24 cellular contexts compared by ENCODE assay signal in genomic region chr13:92721610-92722009, GRCh38.
A peak's percentile ranks its signal among the peaks of the same experiment; 100 is the strongest.
DNase-seq lines count a peak whose midpoint lies in the region; ATAC-seq and TF ChIP-seq lines count a peak whose summit lies in the region.
"Had no signal": no experiment of that assay in that cellular context is flagged by ENCODE, and none has a peak within 500 bp of the region (broad histone marks: within the 10 kb centered on the region; RNA-seq: fewer than 3 reads in every experiment).

No MANE protein-coding gene starts in this region.

- DNase-seq in NCI-H748 (lab: John Stamatoyannopoulos, UW; ENCODE audit: unreplicated experiment) (peak; percentile 58), NCI-H748 treated with DMSO at 0.1 percent for 48 hours (lab: John Stamatoyannopoulos, UW) (no peak), NCI-H146 treated with DMSO at 0.1 percent for 48 hours (lab: John Stamatoyannopoulos, UW; ENCODE audit: unreplicated experiment) (peak; percentile 15), right lobe of liver (no peak)
- DNase-seq in natural killer cell treated with Interleukin-12 subunit alpha and Interleukin-12 subunit beta and Interleukin-15 and Interleukin-18, amount 100 ng/mL, for 72 hours (ENCODE audit: low spot score), result no peak
- DNase-seq: 8988T; ACHN; AML-193; BE2C; CD4-positive, alpha-beta T cell; CD8-positive, alpha-beta memory T cell; DMS 273 treated with DMSO at 0.1 percent for 48 hours; DMS79; EL; GDM1; GM23248; H9 had no signal

- H3K4me3 ChIP-seq in HEK293 (ENCODE audit: low read depth, low read length) (no peak overlapping the region), right lobe of liver (no peak overlapping the region)
- H3K4me3 ChIP-seq: A549; BLaER1 treated with 17β-estradiol and CSF1 and Interleukin-3, amounts not matched to agents 10 nM and 100 nM; GM12878; GM23248 had no signal

- no peak for ATAC-seq in natural killer cell treated with Interleukin-12 subunit alpha and Interleukin-12 subunit beta and Interleukin-15 and Interleukin-18, amount 100 ng/mL, for 72 hours
- ATAC-seq in right lobe of liver, result no peak
- no peak for ATAC-seq in HG02763 (IDR thresholded peaks at IDR 0.05; ENCODE audit: unreplicated experiment)
- ATAC-seq: A549, GM12878, HCT116 had no signal

- no peaks in the 10 kb centered on the region for H3K27me3 Mint-ChIP-seq in natural killer cell treated with Interleukin-12 subunit alpha and Interleukin-12 subunit beta and Interleukin-15 and Interleukin-18, amount 100 ng/mL, for 72 hours
- H3K27me3 Mint-ChIP-seq: CD4-positive, alpha-beta T cell; CD8-positive, alpha-beta memory T cell had no signal

- peaks cover 16% of the 10 kb centered on the region for H3K9me3 Mint-ChIP-seq in natural killer cell treated with Interleukin-12 subunit alpha and Interleukin-12 subunit beta and Interleukin-15 and Interleukin-18, amount 100 ng/mL, for 72 hours
- H3K9me3 Mint-ChIP-seq: CD4-positive, alpha-beta T cell; H9 had no signal

- H3K4me3 Mint-ChIP-seq in natural killer cell treated with Interleukin-12 subunit alpha and Interleukin-12 subunit beta and Interleukin-15 and Interleukin-18, amount 100 ng/mL, for 72 hours, result no peak overlapping the region
- H3K4me3 Mint-ChIP-seq: CD14-positive monocyte; CD4-positive, alpha-beta T cell; CD8-positive, alpha-beta memory T cell; H9 had no signal

- H3K27ac Mint-ChIP-seq in natural killer cell treated with Interleukin-12 subunit alpha and Interleukin-12 subunit beta and Interleukin-15 and Interleukin-18, amount 100 ng/mL, for 72 hours, result no peak overlapping the region
- H3K27ac Mint-ChIP-seq: CD14-positive monocyte; CD4-positive, alpha-beta T cell; CD8-positive, alpha-beta memory T cell; H9 had no signal

- H3K27me3 ChIP-seq in right lobe of liver, result no peaks in the 10 kb centered on the region
- H3K27me3 ChIP-seq: BE2C; BLaER1 treated with 17β-estradiol and CSF1 and Interleukin-3, amounts not matched to agents 10 nM and 100 nM had no signal

- H3K4me1 ChIP-seq in HEK293 (ENCODE audit: control insufficient read depth, insufficient read depth, low read length), result no peaks in the 10 kb centered on the region
- H3K4me1 ChIP-seq in right lobe of liver, result no peaks in the 10 kb centered on the region
- H3K4me1 ChIP-seq: A549; BE2C; BLaER1 treated with 17β-estradiol and CSF1 and Interleukin-3, amounts not matched to agents 10 nM and 100 nM had no signal

- H3K27ac ChIP-seq in HEK293 (ENCODE audit: extremely low read depth, low read depth, low read length) (no peak overlapping the region), right lobe of liver (no peak overlapping the region)
- H3K27ac ChIP-seq: A549; BLaER1 treated with 17β-estradiol and CSF1 and Interleukin-3, amounts not matched to agents 10 nM and 100 nM; GM23248 had no signal

- no peak for TF ChIP-seq CTCF in HEK293 (tag by site-specific recombination; IDR thresholded peaks at IDR 0.05)
- TF ChIP-seq CTCF in right lobe of liver (IDR thresholded peaks at IDR 0.05), result no peak

- POLR2A ChIA-PET in HEK293 (lab: Yijun Ruan, JAX), result no interaction called here

- no peaks in the 10 kb centered on the region for H3K4me1 Mint-ChIP-seq in natural killer cell treated with Interleukin-12 subunit alpha and Interleukin-12 subunit beta and Interleukin-15 and Interleukin-18, amount 100 ng/mL, for 72 hours (ENCODE audit: low read depth in 2 of 2)
- H3K4me1 Mint-ChIP-seq: CD14-positive monocyte; CD8-positive, alpha-beta memory T cell had no signal

- CTCF ChIA-PET in HEK293 (lab: Yijun Ruan, JAX), result no interaction called here

- H3K36me3 Mint-ChIP-seq in natural killer cell treated with Interleukin-12 subunit alpha and Interleukin-12 subunit beta and Interleukin-15 and Interleukin-18, amount 100 ng/mL, for 72 hours, result no peaks in the 10 kb centered on the region
- H3K36me3 Mint-ChIP-seq: CD14-positive monocyte; CD8-positive, alpha-beta memory T cell had no signal

- no peak for TF ChIP-seq POLR2A in right lobe of liver (IDR thresholded peaks at IDR 0.05)

- intact Hi-C loops in right lobe of liver (cut with DNase I), result no loop called here

- no peaks in the 10 kb centered on the region for H3K9me3 ChIP-seq in HEK293 (ENCODE audit: control insufficient read depth, insufficient read depth, low read depth, low read length)
- H3K9me3 ChIP-seq in right lobe of liver, result no peaks in the 10 kb centered on the region
- H3K9me3 ChIP-seq: A549; BE2C; BLaER1 treated with 17β-estradiol and CSF1 and Interleukin-3, amounts not matched to agents 10 nM and 100 nM had no signal

- H3K36me3 ChIP-seq in HEK293 (ENCODE audit: control insufficient read depth in 2 of 2, insufficient read depth in 1 of 2, low read length in 2 of 2) (no peaks in the 10 kb centered on the region), right lobe of liver (no peaks in the 10 kb centered on the region)
- H3K36me3 ChIP-seq: BE2C; BLaER1 treated with 17β-estradiol and CSF1 and Interleukin-3, amounts not matched to agents 10 nM and 100 nM had no signal

TF ChIP-seq in HEK293, 187 proteins besides CTCF, POLR2A, EP300 and RAD21 (continues in another document):
- TF ChIP-seq ZNF37A (tag by site-specific recombination; IDR thresholded peaks at IDR 0.05) (no peak), PRDM2 (tag by site-specific recombination; IDR thresholded peaks at IDR 0.05; ENCODE audit: borderline replicate concordance) (no peak), ZNF548 (tag by site-specific recombination; IDR thresholded peaks at IDR 0.05) (no peak), ZNF24 (tag by site-specific recombination; IDR thresholded peaks at IDR 0.05) (no peak), TCF7L2 (IDR thresholded peaks at IDR 0.05; ENCODE audit: borderline replicate concordance, low read depth, low read length) (peak; percentile 83; the same call in 1 of the 2 replicates), ZNF292 (tag by site-specific recombination; IDR thresholded peaks at IDR 0.05; ENCODE audit: borderline replicate concordance, low read depth) (no peak), ZBTB1 (tag by site-specific recombination; IDR thresholded peaks at IDR 0.05) (no peak), FEZF1 (tag by site-specific recombination; IDR thresholded peaks at IDR 0.05) (no peak), ZNF677 (tag by site-specific recombination; IDR thresholded peaks at IDR 0.05) (no peak), PRDM6 (tag by site-specific recombination; IDR thresholded peaks at IDR 0.05) (peak; percentile 35)

Comparison
In these comparisons a context has a peak if more than half of its experiments do, and no peak if none do; other contexts are left out.
1. DNase-seq: peak in NCI-H748 (single experiment) and NCI-H146 treated with DMSO at 0.1 percent for 48 hours (single experiment); none in NCI-H748 treated with DMSO at 0.1 percent for 48 hours (single experiment), natural killer cell treated with Interleukin-12 subunit alpha and Interleukin-12 subunit beta and Interleukin-15 and Interleukin-18, amount 100 ng/mL, for 72 hours (single experiment) and right lobe of liver (0 of 3).